24 cellular contexts compared by ENCODE assay signal in the genomic region with DNA sequence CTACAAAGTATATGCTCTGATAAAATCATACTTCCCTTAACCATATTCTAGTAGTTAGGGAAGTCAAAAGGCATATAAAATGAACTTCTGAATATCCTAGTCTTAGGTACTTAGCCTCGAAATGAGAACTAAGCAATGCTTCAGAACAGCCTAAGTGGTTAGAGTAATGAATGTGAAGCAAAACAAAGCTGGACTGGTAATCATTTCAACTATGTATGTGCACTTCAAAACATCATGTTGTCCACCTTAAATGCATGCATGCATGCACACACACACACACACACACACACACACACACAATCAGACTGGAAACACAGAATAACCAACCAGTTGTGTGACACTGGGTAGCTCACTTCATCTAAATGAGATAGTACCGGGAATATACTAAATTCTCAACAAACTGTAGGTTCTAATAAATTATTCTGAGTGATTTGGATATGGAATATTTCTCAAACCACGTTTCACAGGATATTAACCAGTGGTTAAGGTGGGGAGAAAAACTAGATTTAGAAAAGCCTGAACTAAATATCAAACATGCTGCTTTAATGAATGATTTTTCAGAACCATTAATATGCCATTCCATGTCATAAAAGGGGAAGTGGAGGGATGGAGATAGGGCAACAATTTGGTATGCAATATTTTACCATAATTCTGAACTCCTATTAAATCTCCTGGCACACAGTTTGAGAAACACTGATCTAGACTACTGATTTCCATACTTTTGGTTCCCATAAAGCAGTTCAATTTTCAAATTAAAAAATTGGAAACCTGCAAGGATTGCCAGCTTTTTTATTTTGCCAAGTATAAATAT. TPM values are rescaled to one million over a fixed set of nuclear protein-coding genes. Genes with fewer than 3 reads are reported as not detected.
A peak's percentile ranks its signal among the peaks of the same experiment; 100 is the strongest.
DNase-seq lines count a peak whose midpoint lies in the region; ATAC-seq, FAIRE-seq and TF ChIP-seq lines count a peak whose summit lies in the region.
"Had no signal": no experiment of that assay in that cellular context is flagged by ENCODE, and none has a peak within 500 bp of the region (broad histone marks: within the 10 kb centered on the region; RNA-seq: fewer than 3 reads in every experiment).

No MANE protein-coding gene starts in this region.

- POLR2A ChIA-PET in PC-3 (lab: Charles Lee; ENCODE audit: unreplicated experiment), result interaction anchor here (0.5 to 0.6 kb wide), 2 partner anchors 19 to 339 kb away, joined by 4 to 6 read pairs; partner anchors contain the start of gene RNF115

- H3K4me2 ChIP-seq in PC-3 (ENCODE audit: low read length), result no peak overlapping the region

- H3K27ac ChIP-seq in PC-3 (ENCODE audit: low read length), result peak overlapping the region; percentile 59
- peak overlapping the region; percentile 74 to 89 (median 78) for H3K27ac ChIP-seq in gastrocnemius medialis
- H3K27ac ChIP-seq: vagina had no signal

- H3K9ac ChIP-seq in PC-3 (ENCODE audit: low read length), result no peak overlapping the region
- H3K9ac ChIP-seq in endocrine pancreas (ENCODE audit: control insufficient read depth, insufficient read depth, low read length), result no peak overlapping the region

- H3K9me2 ChIP-seq in PC-3 (replicated peaks; ENCODE audit: low read length), result no peaks in the 10 kb centered on the region

- TF ChIP-seq POLR2A in H54 (IDR thresholded peaks at IDR 0.05; ENCODE audit: low read depth, low read length) (no peak), gastrocnemius medialis (IDR thresholded peaks at IDR 0.05) (no peak)

- no peaks in the 10 kb centered on the region for H4K20me1 ChIP-seq in PC-3 (ENCODE audit: low read length)

- in situ Hi-C loops in gastrocnemius medialis (cut with MboI; ENCODE audit: low sequenced_read_pairs in 4 of 4), result no loop called here

- H3K9me3 ChIP-seq in PC-3 (ENCODE audit: low read length), result no peaks in the 10 kb centered on the region
- H3K9me3 ChIP-seq in endocrine pancreas (ENCODE audit: control insufficient read depth, low read length), result no peaks in the 10 kb centered on the region
- no peaks in the 10 kb centered on the region for H3K9me3 ChIP-seq in gastrocnemius medialis
- H3K9me3 ChIP-seq: suprapubic skin, vagina had no signal

- no peak for DNase-seq in H54 (ENCODE audit: insufficient read length, low spot score)
- DNase-seq in PC-3, result no peak
- no peak for DNase-seq in gastrocnemius medialis
- no peak for DNase-seq in NCI-H446 treated with DMSO at 0.1 percent for 48 hours (lab: John Stamatoyannopoulos, UW)
- DNase-seq: activated CD4-positive, alpha-beta T cell treated with anti-CD3 and anti-CD28 coated beads, Interleukin-2, amount 10 ng/mL, durations not matched to agents 7 days and 5 days; activated naive CD8-positive, alpha-beta T cell treated with anti-CD3 and anti-CD28 coated beads, Interleukin-2, amount 10 ng/mL, durations not matched to agents 7 days and 5 days; CD4-positive, alpha-beta memory T cell; effector CD8-positive, alpha-beta T cell; H9; kidney glomerular epithelial cell; naive B cell; NCI-H1092 treated with DMSO at 0.1 percent for 48 hours; NCI-H2029; NCI-H226; NCI-H82; Right ventricle myocardium superior; stimulated activated CD4-positive, alpha-beta T cell treated with anti-CD3 and anti-CD28 coated beads, Interleukin-2, amount 100 ng/mL, for 24 hours; T-helper 1 cell had no signal

- peaks cover 26% of the 10 kb centered on the region for H3K4me1 ChIP-seq in PC-3 (ENCODE audit: insufficient read depth, low read length)
- H3K4me1 ChIP-seq in endocrine pancreas (ENCODE audit: control insufficient read depth, insufficient read depth, low read length), result peaks cover 13% of the 10 kb centered on the region
- H3K4me1 ChIP-seq in gastrocnemius medialis, result peaks cover 79 to 82% of the 10 kb centered on the region in 2 donors

- ATAC-seq in PC-3 (no peak; the same call in 1 of the 2 replicates), gastrocnemius medialis (no peak), HG03159 (IDR thresholded peaks at IDR 0.05; ENCODE audit: unreplicated experiment) (no peak), GM21529 (IDR thresholded peaks at IDR 0.05; ENCODE audit: unreplicated experiment) (no peak)
- ATAC-seq: stimulated activated memory B cell treated with anti-CD40 and anti-IgM and Interleukin-4, amounts not matched to agents 10 μg/mL and 1 μg/mL and 100 μg/mL, for 72 hours had no signal

- peak; percentile 73 for FAIRE-seq in H54 (lab: Jason Lieb, UNC)

- no peaks in the 10 kb centered on the region for H3F3A ChIP-seq in PC-3 (ENCODE audit: low read length, unreplicated experiment)

- BruUV-seq in PC-3 (replicated peaks; lab: Mats Ljungman, UMichigan), result no TSS peak

- no peak overlapping the region for H2AFZ ChIP-seq in PC-3 (ENCODE audit: low read length)

- H3K36me3 ChIP-seq in PC-3 (ENCODE audit: low read depth, low read length) (no peaks in the 10 kb centered on the region), endocrine pancreas (ENCODE audit: control insufficient read depth, insufficient read depth, low read length) (no peaks in the 10 kb centered on the region), gastrocnemius medialis (no peaks in the 10 kb centered on the region)
- H3K36me3 ChIP-seq: suprapubic skin, vagina had no signal

- peaks cover 86% of the 10 kb centered on the region for H3K79me2 ChIP-seq in PC-3 (ENCODE audit: low read length)

- H3K4me3 ChIP-seq in PC-3 (ENCODE audit: low read length) (no peak overlapping the region), endocrine pancreas (ENCODE audit: control insufficient read depth, insufficient read depth, low read length) (peak overlapping the region; percentile 31), gastrocnemius medialis (no peak overlapping the region)
- H3K4me3 ChIP-seq: suprapubic skin, vagina had no signal

- TF ChIP-seq CTCF in PC-3 (conservative IDR thresholded peaks at IDR 0.05; ENCODE audit: low read depth, low read length) (no peak), gastrocnemius medialis (IDR thresholded peaks at IDR 0.05 in 4 of 5, conservative IDR thresholded peaks at IDR 0.05 in 1 of 5) (no peak)

- intact Hi-C loops in PC-3 (cut with micrococcal nuclease), result loop anchor here (10.0 kb wide), 1 partner anchor 50 kb away; no protein-coding TSS in a partner anchor
- intact Hi-C loops in gastrocnemius medialis (cut with DNase I; ENCODE audit: low total_unique reads), result no loop called here

- H3K27me3 ChIP-seq in PC-3 (ENCODE audit: low read length) (no peaks in the 10 kb centered on the region), endocrine pancreas (ENCODE audit: control insufficient read depth, insufficient read depth, low read length) (no peaks in the 10 kb centered on the region), gastrocnemius medialis (no peaks in the 10 kb centered on the region)
- H3K27me3 ChIP-seq: suprapubic skin, vagina had no signal

- CTCF ChIA-PET in PC-3 (lab: Charles Lee), result interaction anchor here (0.5 kb wide), 1 partner anchor 22 kb away, joined by 3 read pairs; no protein-coding TSS in a partner anchor

RNA-seq across cellular contexts. Expression of gene RNF115, which starts 19.5 kb away (rescaled TPM):
- 15.2 and 15.9 TPM in 2 replicates for total RNA-seq in PC-3 (2014; rRNA removed)
- 10 to 100 TPM; 16.1 to 65.4 (median 37.3) TPM for total RNA-seq in gastrocnemius medialis

RNA-seq across cellular contexts. Expression of gene POLR3C, which starts 19.6 kb away (rescaled TPM):
- 35.8 and 41.5 TPM in 2 replicates for total RNA-seq in PC-3 (2014; rRNA removed)
- 10 to 100 TPM; 23.0 to 27.8 (median 26.4) TPM for total RNA-seq in gastrocnemius medialis

RNA-seq across cellular contexts. Expression of gene NUDT17, which starts 41.0 kb away (rescaled TPM):
- 2.4 and 3.0 TPM in 2 replicates for total RNA-seq in PC-3 (2014; rRNA removed)
- 1 to 10 TPM in 1 of 4 donors, under 1 TPM in 2, not detected in 1; 0.46 to 2.2 (median 0.51) TPM for total RNA-seq in gastrocnemius medialis

RNA-seq across cellular contexts. Expression of gene PIAS3, which starts 54.4 kb away (rescaled TPM):
- 25.2 and 27.2 TPM in 2 replicates for total RNA-seq in PC-3 (2014; rRNA removed)
- total RNA-seq in gastrocnemius medialis, result 10 to 100 TPM; 26.2 to 40.0 (median 35.7) TPM
